ENCODE assay signal across 25 cellular contexts in the genomic region with DNA sequence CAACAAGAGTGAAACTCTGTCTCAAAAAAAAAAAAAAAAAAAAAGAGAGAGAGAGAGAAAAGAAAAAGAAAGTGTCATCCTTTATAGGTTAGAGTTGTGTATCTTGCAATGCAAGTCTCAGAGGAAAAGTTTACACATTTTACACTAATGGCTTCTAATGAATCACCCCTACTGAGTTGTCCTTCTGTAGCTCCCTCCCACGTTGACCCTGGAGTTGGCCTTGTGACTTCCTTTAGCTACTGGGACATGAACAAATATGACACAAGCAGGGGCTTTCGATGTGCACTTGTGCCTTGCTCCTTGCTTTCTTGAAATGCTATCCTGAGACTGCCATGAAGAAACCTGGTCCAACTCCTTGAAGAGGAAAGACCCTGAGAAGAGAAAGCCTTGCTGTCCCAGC.
"Had no signal": no experiment of that assay in that cellular context is flagged by ENCODE, and none has a peak within 500 bp of the region (broad histone marks: within the 10 kb centered on the region; RNA-seq: fewer than 3 reads in every experiment).

No MANE protein-coding gene starts in this region.

- H3K27ac ChIP-seq: breast epithelium, epithelial cell of prostate, esophagus squamous epithelium, left lung, lower lobe of right lung, parathyroid adenoma, transverse colon had no signal

- H3K27me3 ChIP-seq: breast epithelium, left lung, transverse colon had no signal

- ATAC-seq: left lung, lower lobe of right lung, right cardiac atrium had no signal

- DNase-seq: activated CD4-positive, alpha-beta T cell treated with anti-CD3 and anti-CD28 coated beads for 4 hours; activated CD4-positive, CD25-positive, alpha-beta regulatory T cell; activated CD8-positive, alpha-beta memory T cell treated with anti-CD3 and anti-CD28 coated beads, Interleukin-2, amount 50 U/mL, for 4 hours; activated gamma-delta T cell treated with Interleukin-2 at 50 U/mL for 16 hours; activated naive CD4-positive, alpha-beta T cell treated with anti-CD3 and anti-CD28 coated beads, Interleukin-2, amount 50 U/mL, for 16 hours; activated T-cell treated with anti-CD3 and anti-CD28 coated beads, Interleukin-2, amount 50 U/mL, for 1 hour; amygdala; effector CD8-positive, alpha-beta T cell; esophagus squamous epithelium; foreskin melanocyte; left lung; lower lobe of right lung; mesendoderm; occipital lobe; right cardiac atrium; stimulated activated CD4-positive, alpha-beta T cell treated with anti-CD3 and anti-CD28 coated beads, Interleukin-15, amount 100 ng/mL, for 24 hours; stimulated activated CD4-positive, alpha-beta T cell treated with anti-CD3 and anti-CD28 coated beads, Interleukin-2, amount 100 ng/mL, for 24 hours; stimulated activated naive CD4-positive, alpha-beta T cell treated with Interleukin-2 at 50 U/mL for 16 hours; T-helper 1 cell; transverse colon had no signal

- H3K4me3 Mint-ChIP-seq: central memory CD8-positive, alpha-beta T cell; T-helper 2 cell treated with Interferon-gamma antibody and Interleukin-4, amounts not matched to agents 5 μg/mL and 100 μg/mL, for 36 hours had no signal

- H3K9me3 ChIP-seq: breast epithelium, esophagus squamous epithelium, left lung, lower lobe of right lung, transverse colon had no signal

- H3K36me3 ChIP-seq: breast epithelium, esophagus squamous epithelium, left lung, lower lobe of right lung, transverse colon had no signal

- H3K4me1 ChIP-seq: breast epithelium had no signal

- H3K9ac ChIP-seq: parathyroid adenoma had no signal

- H3K4me3 ChIP-seq: breast epithelium, esophagus squamous epithelium, left lung, lower lobe of right lung, transverse colon had no signal

- H2AFZ ChIP-seq: parathyroid adenoma had no signal

- H3K27ac Mint-ChIP-seq: T-helper 2 cell treated with Interferon-gamma antibody and Interleukin-4, amounts not matched to agents 5 μg/mL and 100 μg/mL, for 36 hours had no signal

- H3K9me3 Mint-ChIP-seq: central memory CD8-positive, alpha-beta T cell; T-helper 2 cell treated with Interferon-gamma antibody and Interleukin-4, amounts not matched to agents 5 μg/mL and 100 μg/mL, for 36 hours had no signal
